20 cellular contexts compared by ENCODE assay signal in the genomic region with DNA sequence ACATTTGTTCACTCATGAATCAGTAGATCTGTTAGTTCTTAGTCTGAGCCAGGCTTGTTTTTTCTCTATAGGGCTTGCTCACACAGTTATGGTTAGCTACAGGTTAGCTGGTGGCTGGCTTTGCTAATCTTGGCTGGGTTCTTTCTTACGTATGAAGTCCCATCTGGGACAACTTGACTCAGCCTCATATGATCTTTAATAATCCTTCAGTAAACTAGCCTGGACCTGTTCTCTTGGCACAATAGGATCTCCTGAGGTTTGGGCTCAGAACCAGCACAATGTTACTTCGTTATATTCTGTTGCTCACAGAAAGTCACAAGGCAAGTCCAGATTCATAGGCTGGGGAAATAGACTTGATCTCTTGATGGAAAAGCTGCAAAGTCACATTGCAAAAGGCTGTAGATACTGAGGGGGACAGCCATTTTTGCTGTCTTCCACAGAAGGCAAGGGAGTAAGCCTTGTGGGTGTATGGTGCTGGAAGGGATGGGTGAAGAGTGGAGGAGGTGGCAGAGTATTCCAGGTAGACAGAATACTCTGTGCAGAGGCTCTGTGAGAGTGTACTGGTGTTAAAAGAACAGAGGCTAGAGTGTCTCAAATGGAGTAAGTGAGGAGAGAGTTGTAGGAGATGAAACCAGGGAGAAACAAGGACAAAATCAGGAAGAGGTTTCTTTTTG. TPM values are rescaled to one million over a fixed set of nuclear protein-coding genes. Genes with fewer than 3 reads are reported as not detected.
DNase-seq lines count a peak whose midpoint lies in the region; ATAC-seq and TF ChIP-seq lines count a peak whose summit lies in the region.
"Had no signal": no experiment of that assay in that cellular context is flagged by ENCODE, and none has a peak within 500 bp of the region (broad histone marks: within the 10 kb centered on the region; RNA-seq: fewer than 3 reads in every experiment).

No MANE protein-coding gene starts in this region.

- no peak for ATAC-seq in activated naive CD4-positive, alpha-beta T cell treated with anti-CD3 and anti-CD28 coated beads, Interleukin-2, amount 50 U/mL, for 72 hours
- ATAC-seq in HG02642 (IDR thresholded peaks at IDR 0.05; ENCODE audit: poor library complexity, unreplicated experiment), result no peak
- ATAC-seq: activated CD4-positive, CD25-positive, alpha-beta regulatory T cell treated with anti-CD3 and anti-CD28 coated beads, Interleukin-2, amount 50 U/mL, for 24 hours; stimulated activated naive B cell treated with anti-CD40 and anti-IgM and Interleukin-4, amounts not matched to agents 10 μg/mL and 1 μg/mL and 100 μg/mL, for 72 hours; T-helper 17 cell had no signal

- H3K36me3 Mint-ChIP-seq in activated naive CD4-positive, alpha-beta T cell treated with anti-CD3 and anti-CD28 coated beads, Interleukin-2, amount 50 U/mL, for 72 hours, result peaks cover 0 to 5% of the 10 kb centered on the region in 2 donors

- peak overlapping the region; percentile 0 to 24 for H3K27ac Mint-ChIP-seq in activated naive CD4-positive, alpha-beta T cell treated with anti-CD3 and anti-CD28 coated beads, Interleukin-2, amount 50 U/mL, for 72 hours
- H3K27ac Mint-ChIP-seq: endodermal cell; stimulated activated naive B cell treated with anti-CD40 and anti-IgM and Interleukin-4, amounts not matched to agents 10 μg/mL and 1 μg/mL and 100 μg/mL, for 72 hours; T-helper 17 cell had no signal

- no peak for DNase-seq in activated naive CD4-positive, alpha-beta T cell treated with anti-CD3 and anti-CD28 coated beads, Interleukin-2, amount 50 U/mL, for 72 hours (ENCODE audit: low spot score in 2 of 2)
- no peak for DNase-seq in activated naive CD4-positive, alpha-beta T cell treated with anti-CD3 and anti-CD28 coated beads, Interleukin-2, amount 50 U/mL, for 16 hours
- DNase-seq in amniotic epithelial cell (ENCODE audit: low read depth), result peak; percentile 42
- peak; percentile 99 for DNase-seq in fibroblast of the aortic adventitia (ENCODE audit: low read depth)
- DNase-seq in stromal cell of bone marrow (ENCODE audit: low read depth), result peak; percentile 99
- no peak for DNase-seq in SKM-1 treated with dmso at 0.1 percent for 144 hours (lab: John Stamatoyannopoulos, UW; ENCODE audit: unreplicated experiment)
- no peak for DNase-seq in activated T-cell treated with anti-CD3 and anti-CD28 coated beads, Interleukin-2, amount 50 U/mL, for 48 hours
- DNase-seq: 8988T; activated naive CD4-positive, alpha-beta T cell; CD4-positive, alpha-beta memory T cell; endodermal cell; kidney glomerular epithelial cell; NCI-H1092; SHP77; stimulated activated naive B cell treated with anti-CD40 and anti-IgM and Interleukin-4, amounts not matched to agents 10 μg/mL and 1 μg/mL and 100 μg/mL, for 72 hours; T-helper 17 cell; upper lobe of left lung had no signal

- TF ChIP-seq CTCF in fibroblast of the aortic adventitia (IDR thresholded peaks at IDR 0.05; ENCODE audit: insufficient read depth, low read length), result no peak

- no peak overlapping the region for H3K4me3 ChIP-seq in fibroblast of the aortic adventitia (ENCODE audit: low read depth, low read length)
- H3K4me3 ChIP-seq: cardiac muscle cell, upper lobe of left lung had no signal

- no peaks in the 10 kb centered on the region for H3K9me3 Mint-ChIP-seq in activated naive CD4-positive, alpha-beta T cell treated with anti-CD3 and anti-CD28 coated beads, Interleukin-2, amount 50 U/mL, for 72 hours
- H3K9me3 Mint-ChIP-seq: CD4-positive, alpha-beta memory T cell; endodermal cell; stimulated activated naive B cell treated with anti-CD40 and anti-IgM and Interleukin-4, amounts not matched to agents 10 μg/mL and 1 μg/mL and 100 μg/mL, for 72 hours had no signal

RNA-seq across cellular contexts. Expression of a gene that starts 24.4 kb away (rescaled TPM):
- 10 to 100 TPM in 1 of 2 donors, 1 to 10 TPM in 1; 8.4 to 18.7 TPM for total RNA-seq in activated naive CD4-positive, alpha-beta T cell treated with anti-CD3 and anti-CD28 coated beads, Interleukin-2, amount 50 U/mL, for 72 hours
- 12.1 and 15.7 TPM in 2 replicates for total RNA-seq in fibroblast of the aortic adventitia (ENCODE audit: low replicate concordance)

RNA-seq across cellular contexts. Expression of a gene that starts 24.7 kb away (rescaled TPM):
- 10 to 100 TPM; 45.7 to 74.3 TPM for total RNA-seq in activated naive CD4-positive, alpha-beta T cell treated with anti-CD3 and anti-CD28 coated beads, Interleukin-2, amount 50 U/mL, for 72 hours
- total RNA-seq in fibroblast of the aortic adventitia (ENCODE audit: low replicate concordance), result 16.0 and 48.0 TPM in 2 replicates

RNA-seq across cellular contexts. Expression of a gene that starts 45.5 kb away (rescaled TPM):
- 10 to 100 TPM; 14.0 to 52.1 TPM for total RNA-seq in activated naive CD4-positive, alpha-beta T cell treated with anti-CD3 and anti-CD28 coated beads, Interleukin-2, amount 50 U/mL, for 72 hours
- total RNA-seq in fibroblast of the aortic adventitia (ENCODE audit: low replicate concordance), result 52.4 and 83.5 TPM in 2 replicates

Comparison
In these comparisons a context has a peak if more than half of its experiments do, and no peak if none do; other contexts are left out.
1. DNase-seq: peak in amniotic epithelial cell (single experiment), fibroblast of the aortic adventitia (single experiment) and stromal cell of bone marrow (single experiment); none in activated naive CD4-positive, alpha-beta T cell treated with anti-CD3 and anti-CD28 coated beads, Interleukin-2, amount 50 U/mL, for 72 hours (0 of 2), activated naive CD4-positive, alpha-beta T cell treated with anti-CD3 and anti-CD28 coated beads, Interleukin-2, amount 50 U/mL, for 16 hours (single experiment), SKM-1 treated with dmso at 0.1 percent for 144 hours (single experiment) and activated T-cell treated with anti-CD3 and anti-CD28 coated beads, Interleukin-2, amount 50 U/mL, for 48 hours (0 of 2).